18 cellular contexts compared by ENCODE assay signal in genomic region chr6:44135173-44135748, GRCh38. TPM values are rescaled to one million over a fixed set of nuclear protein-coding genes. Genes with fewer than 3 reads are reported as not detected.
"Had no signal": no experiment of that assay in that cellular context is flagged by ENCODE, and none has a peak within 500 bp of the region (broad histone marks: within the 10 kb centered on the region; RNA-seq: fewer than 3 reads in every experiment).

No MANE protein-coding gene starts in this region.

- H3K4me3 ChIP-seq: sigmoid colon, upper lobe of left lung had no signal

- H3K27me3 ChIP-seq: sigmoid colon, upper lobe of left lung had no signal

- H3K36me3 Mint-ChIP-seq: natural killer cell had no signal

- H3K27ac Mint-ChIP-seq: activated CD8-positive, alpha-beta T cell treated with anti-CD3 and anti-CD28 coated beads, Interleukin-2, amount 10 ng/mL, durations not matched to agents 7 days and 5 days; activated T-helper 1 cell treated with anti-CD3 and anti-CD28 coated beads, Interleukin-12 subunit alpha, Interleukin-12 subunit beta, Interleukin-2, Interleukin-4 antibody, amounts not matched to agents 30 ng/mL and 10 ng/mL and 1 ng/mL, durations not matched to agents 14 hours and 24 hours and 36 hours; endodermal cell had no signal

- H3K9me3 Mint-ChIP-seq: activated T-helper 1 cell treated with anti-CD3 and anti-CD28 coated beads, Interleukin-12 subunit alpha, Interleukin-12 subunit beta, Interleukin-2, Interleukin-4 antibody, amounts not matched to agents 30 ng/mL and 10 ng/mL and 1 ng/mL, durations not matched to agents 14 hours and 24 hours and 36 hours; endodermal cell; immature natural killer cell; natural killer cell had no signal

- H3K27ac ChIP-seq: sigmoid colon, VCaP had no signal

- H3K9me3 ChIP-seq: sigmoid colon, upper lobe of left lung had no signal

- H3K4me3 Mint-ChIP-seq: activated CD8-positive, alpha-beta T cell treated with anti-CD3 and anti-CD28 coated beads, Interleukin-2, amount 10 ng/mL, durations not matched to agents 7 days and 5 days; activated T-helper 1 cell treated with anti-CD3 and anti-CD28 coated beads, Interleukin-12 subunit alpha, Interleukin-12 subunit beta, Interleukin-2, Interleukin-4 antibody, amounts not matched to agents 30 ng/mL and 10 ng/mL and 1 ng/mL, durations not matched to agents 14 hours and 24 hours and 36 hours; endodermal cell; immature natural killer cell; natural killer cell had no signal

- DNase-seq: activated CD8-positive, alpha-beta memory T cell treated with anti-CD3 and anti-CD28 coated beads, Interleukin-2, amount 50 U/mL, for 48 hours; activated CD8-positive, alpha-beta T cell treated with anti-CD3 and anti-CD28 coated beads, Interleukin-2, amount 10 ng/mL, durations not matched to agents 7 days and 5 days; activated naive CD4-positive, alpha-beta T cell treated with Interleukin-2 at 50 U/mL for 16 hours; cerebellar nuclear complex; dermis blood vessel endothelial cell; endodermal cell; immature natural killer cell; left cardiac atrium; natural killer cell; sigmoid colon; stimulated activated CD4-positive, alpha-beta T cell treated with anti-CD3 and anti-CD28 coated beads, Interleukin-2, amount 100 ng/mL, for 24 hours; stimulated activated naive CD4-positive, alpha-beta T cell; substantia nigra; SW 1271 had no signal

RNA-seq across cellular contexts. Expression of gene CAPN11, which starts 23.4 kb away (rescaled TPM):
- total RNA-seq: activated T-helper 1 cell treated with anti-CD3 and anti-CD28 coated beads, Interleukin-12 subunit alpha, Interleukin-12 subunit beta, Interleukin-2, Interleukin-4 antibody, amounts not matched to agents 30 ng/mL and 10 ng/mL and 1 ng/mL, durations not matched to agents 14 hours and 24 hours and 36 hours; natural killer cell; osteocyte had no signal
